In the genomic region with DNA sequence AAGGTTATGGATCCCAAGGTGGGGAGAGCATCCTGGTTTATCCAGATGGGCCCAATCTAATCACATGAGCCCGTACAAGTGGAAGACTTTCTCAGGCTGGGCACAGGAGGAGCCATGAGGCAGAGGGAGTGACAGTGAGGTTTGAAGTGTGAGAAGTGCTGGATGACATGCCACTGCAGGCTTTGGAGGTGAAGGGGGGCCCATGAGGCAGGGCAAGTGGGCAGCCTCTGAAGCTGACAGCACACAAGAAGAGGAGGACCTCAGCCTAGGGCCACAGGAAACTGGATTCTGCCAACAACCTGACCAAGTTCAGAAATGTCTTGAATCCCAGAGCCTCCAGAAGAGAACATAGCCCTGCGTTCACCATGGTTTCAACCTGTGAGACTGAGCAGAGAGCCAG, we compare ENCODE assay signal across 1 cellular context.
TF ChIP-seq lines count a peak whose summit lies in the region.

No MANE protein-coding gene starts in this region.

TF ChIP-seq in HepG2, 621 proteins besides CTCF, POLR2A, EP300 and RAD21:
- TF ChIP-seq, protein P1, sequence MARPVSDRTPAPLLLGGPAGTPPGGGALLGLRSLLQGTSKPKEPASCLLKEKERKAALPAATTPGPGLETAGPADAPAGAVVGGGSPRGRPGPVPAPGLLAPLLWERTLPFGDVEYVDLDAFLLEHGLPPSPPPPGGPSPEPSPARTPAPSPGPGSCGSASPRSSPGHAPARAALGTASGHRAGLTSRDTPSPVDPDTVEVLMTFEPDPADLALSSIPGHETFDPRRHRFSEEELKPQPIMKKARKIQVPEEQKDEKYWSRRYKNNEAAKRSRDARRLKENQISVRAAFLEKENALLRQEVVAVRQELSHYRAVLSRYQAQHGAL (CRISPR knock-in tag; IDR thresholded peaks at IDR 0.05; ENCODE audit: not compliant biosample characterization) = no peak
- no peak for TF ChIP-seq ZKSCAN5 (CRISPR knock-in tag; IDR thresholded peaks at IDR 0.05)
- TF ChIP-seq SAP130 (CRISPR knock-in tag; IDR thresholded peaks at IDR 0.05; ENCODE audit: low read depth) = no peak
- no peak for TF ChIP-seq BHLHE40 (IDR thresholded peaks at IDR 0.05; ENCODE audit: low read length)
- peak; percentile 96 for TF ChIP-seq ZNF543 (CRISPR knock-in tag; IDR thresholded peaks at IDR 0.05)
TF ChIP-seq in HepG2: peak in this region for 1.
